17 cellular contexts compared by ENCODE assay signal in the genomic region with DNA sequence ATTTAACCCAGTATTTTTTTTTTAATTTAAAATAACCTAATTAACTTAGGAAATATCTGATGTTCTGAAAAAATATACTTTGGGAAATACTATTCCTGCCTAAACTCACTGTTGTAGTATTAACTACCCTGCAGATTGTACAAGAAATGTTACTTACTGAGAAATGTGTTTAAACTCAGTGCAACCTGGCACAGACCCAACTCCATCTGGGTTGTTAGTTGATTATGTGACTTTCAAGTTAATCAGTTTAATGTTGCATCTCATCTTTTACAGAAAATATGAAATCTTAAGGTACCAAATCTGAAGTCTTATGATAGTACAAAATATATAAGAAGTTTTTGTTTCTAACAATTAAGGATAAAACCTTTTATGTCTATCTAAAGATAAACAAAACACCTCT. TPM values are rescaled to one million over a fixed set of nuclear protein-coding genes. Genes with fewer than 3 reads are reported as not detected.
"Had no signal": no experiment of that assay in that cellular context is flagged by ENCODE, and none has a peak within 500 bp of the region (broad histone marks: within the 10 kb centered on the region; RNA-seq: fewer than 3 reads in every experiment).

No MANE protein-coding gene starts in this region.

- DNase-seq: foreskin keratinocyte; kidney glomerular epithelial cell; mucosa of descending colon; naive thymus-derived CD8-positive, alpha-beta T cell; sigmoid colon; stimulated activated CD4-positive, alpha-beta T cell treated with anti-CD3 and anti-CD28 coated beads, Interleukin-2, amount 100 ng/mL, for 24 hours; stimulated activated CD4-positive, alpha-beta T cell treated with anti-CD3 and anti-CD28 coated beads, Interleukin-4, amount 100 ng/mL, for 4 hours; stimulated activated naive B cell treated with anti-CD40 and anti-IgM and Interleukin-4, amounts not matched to agents 10 μg/mL and 1 μg/mL and 100 μg/mL, for 72 hours; stimulated activated naive CD8-positive, alpha-beta T cell treated with anti-CD3 and anti-CD28 coated beads, Interleukin-15, amount 100 ng/mL, for 72 hours; transverse colon had no signal

- H3K4me1 ChIP-seq: foreskin keratinocyte, right atrium auricular region, sigmoid colon, transverse colon had no signal

- H3K9me3 ChIP-seq: mucosa of descending colon, neutrophil, right atrium auricular region, sigmoid colon, thoracic aorta, transverse colon had no signal

- H3K4me3 ChIP-seq: hepatocyte, mucosa of descending colon, right atrium auricular region, sigmoid colon, skin epidermis, thoracic aorta, transverse colon had no signal

- H2AFZ ChIP-seq: hepatocyte had no signal

- H3K27ac ChIP-seq: foreskin keratinocyte, hepatocyte, neutrophil, right atrium auricular region, sigmoid colon, skin epidermis, thoracic aorta, transverse colon had no signal

- H3K4me2 ChIP-seq: hepatocyte had no signal

- H3K27me3 ChIP-seq: foreskin keratinocyte, hepatocyte, neutrophil, right atrium auricular region, sigmoid colon, transverse colon had no signal

- ATAC-seq: foreskin keratinocyte; naive thymus-derived CD8-positive, alpha-beta T cell; stimulated activated naive B cell treated with anti-CD40 and anti-IgM and Interleukin-4, amounts not matched to agents 10 μg/mL and 1 μg/mL and 100 μg/mL, for 72 hours; stimulated activated naive CD8-positive, alpha-beta T cell treated with anti-CD3 and anti-CD28 coated beads, Interleukin-15, amount 100 ng/mL, for 72 hours had no signal

RNA-seq across cellular contexts. Expression of a gene that starts 55.3 kb away (rescaled TPM):
- total RNA-seq: epithelial cell of proximal tubule; foreskin keratinocyte; hepatocyte; naive thymus-derived CD8-positive, alpha-beta T cell; right atrium auricular region; sigmoid colon had no signal
- polyA plus RNA-seq: liver; naive thymus-derived CD8-positive, alpha-beta T cell had no signal
